ENCODE assay signal across 1 cellular context in the genomic region with DNA sequence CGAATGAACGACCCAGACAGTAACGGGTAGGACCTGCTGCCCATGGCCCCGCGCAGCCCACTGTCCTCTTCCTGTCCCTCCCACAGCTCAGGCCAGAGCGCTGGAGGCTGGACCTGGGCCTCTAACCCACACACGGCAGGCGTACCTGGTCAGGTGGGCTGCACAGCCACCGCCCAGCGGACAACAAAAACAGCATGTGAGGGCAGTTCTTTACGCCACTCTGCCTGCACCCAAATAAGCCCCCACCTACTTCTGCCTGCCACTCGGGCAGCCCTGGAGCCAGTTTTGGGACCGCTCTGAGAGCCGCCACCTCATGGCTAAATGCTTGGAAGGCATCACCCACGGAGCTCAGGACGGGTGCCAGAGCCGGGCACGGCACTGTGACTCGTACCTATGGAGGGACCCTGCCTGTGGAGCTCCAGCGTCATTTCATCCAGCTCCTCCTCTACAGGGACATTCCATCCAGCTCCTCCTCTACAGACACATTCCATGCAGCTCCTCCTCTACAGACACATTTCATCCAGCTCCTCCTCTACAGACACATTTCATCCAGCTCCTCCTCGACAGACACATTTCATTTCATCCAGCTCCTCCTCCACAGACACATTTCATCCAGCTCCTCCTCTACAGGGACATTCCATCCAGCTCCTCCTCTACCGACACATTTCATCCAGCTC.
TF ChIP-seq lines count a peak whose summit lies in the region.

No MANE protein-coding gene starts in this region.

TF ChIP-seq in GM23338, 12 proteins besides CTCF, POLR2A, EP300 and RAD21 (continued from another document):
- TF ChIP-seq, protein P1, sequence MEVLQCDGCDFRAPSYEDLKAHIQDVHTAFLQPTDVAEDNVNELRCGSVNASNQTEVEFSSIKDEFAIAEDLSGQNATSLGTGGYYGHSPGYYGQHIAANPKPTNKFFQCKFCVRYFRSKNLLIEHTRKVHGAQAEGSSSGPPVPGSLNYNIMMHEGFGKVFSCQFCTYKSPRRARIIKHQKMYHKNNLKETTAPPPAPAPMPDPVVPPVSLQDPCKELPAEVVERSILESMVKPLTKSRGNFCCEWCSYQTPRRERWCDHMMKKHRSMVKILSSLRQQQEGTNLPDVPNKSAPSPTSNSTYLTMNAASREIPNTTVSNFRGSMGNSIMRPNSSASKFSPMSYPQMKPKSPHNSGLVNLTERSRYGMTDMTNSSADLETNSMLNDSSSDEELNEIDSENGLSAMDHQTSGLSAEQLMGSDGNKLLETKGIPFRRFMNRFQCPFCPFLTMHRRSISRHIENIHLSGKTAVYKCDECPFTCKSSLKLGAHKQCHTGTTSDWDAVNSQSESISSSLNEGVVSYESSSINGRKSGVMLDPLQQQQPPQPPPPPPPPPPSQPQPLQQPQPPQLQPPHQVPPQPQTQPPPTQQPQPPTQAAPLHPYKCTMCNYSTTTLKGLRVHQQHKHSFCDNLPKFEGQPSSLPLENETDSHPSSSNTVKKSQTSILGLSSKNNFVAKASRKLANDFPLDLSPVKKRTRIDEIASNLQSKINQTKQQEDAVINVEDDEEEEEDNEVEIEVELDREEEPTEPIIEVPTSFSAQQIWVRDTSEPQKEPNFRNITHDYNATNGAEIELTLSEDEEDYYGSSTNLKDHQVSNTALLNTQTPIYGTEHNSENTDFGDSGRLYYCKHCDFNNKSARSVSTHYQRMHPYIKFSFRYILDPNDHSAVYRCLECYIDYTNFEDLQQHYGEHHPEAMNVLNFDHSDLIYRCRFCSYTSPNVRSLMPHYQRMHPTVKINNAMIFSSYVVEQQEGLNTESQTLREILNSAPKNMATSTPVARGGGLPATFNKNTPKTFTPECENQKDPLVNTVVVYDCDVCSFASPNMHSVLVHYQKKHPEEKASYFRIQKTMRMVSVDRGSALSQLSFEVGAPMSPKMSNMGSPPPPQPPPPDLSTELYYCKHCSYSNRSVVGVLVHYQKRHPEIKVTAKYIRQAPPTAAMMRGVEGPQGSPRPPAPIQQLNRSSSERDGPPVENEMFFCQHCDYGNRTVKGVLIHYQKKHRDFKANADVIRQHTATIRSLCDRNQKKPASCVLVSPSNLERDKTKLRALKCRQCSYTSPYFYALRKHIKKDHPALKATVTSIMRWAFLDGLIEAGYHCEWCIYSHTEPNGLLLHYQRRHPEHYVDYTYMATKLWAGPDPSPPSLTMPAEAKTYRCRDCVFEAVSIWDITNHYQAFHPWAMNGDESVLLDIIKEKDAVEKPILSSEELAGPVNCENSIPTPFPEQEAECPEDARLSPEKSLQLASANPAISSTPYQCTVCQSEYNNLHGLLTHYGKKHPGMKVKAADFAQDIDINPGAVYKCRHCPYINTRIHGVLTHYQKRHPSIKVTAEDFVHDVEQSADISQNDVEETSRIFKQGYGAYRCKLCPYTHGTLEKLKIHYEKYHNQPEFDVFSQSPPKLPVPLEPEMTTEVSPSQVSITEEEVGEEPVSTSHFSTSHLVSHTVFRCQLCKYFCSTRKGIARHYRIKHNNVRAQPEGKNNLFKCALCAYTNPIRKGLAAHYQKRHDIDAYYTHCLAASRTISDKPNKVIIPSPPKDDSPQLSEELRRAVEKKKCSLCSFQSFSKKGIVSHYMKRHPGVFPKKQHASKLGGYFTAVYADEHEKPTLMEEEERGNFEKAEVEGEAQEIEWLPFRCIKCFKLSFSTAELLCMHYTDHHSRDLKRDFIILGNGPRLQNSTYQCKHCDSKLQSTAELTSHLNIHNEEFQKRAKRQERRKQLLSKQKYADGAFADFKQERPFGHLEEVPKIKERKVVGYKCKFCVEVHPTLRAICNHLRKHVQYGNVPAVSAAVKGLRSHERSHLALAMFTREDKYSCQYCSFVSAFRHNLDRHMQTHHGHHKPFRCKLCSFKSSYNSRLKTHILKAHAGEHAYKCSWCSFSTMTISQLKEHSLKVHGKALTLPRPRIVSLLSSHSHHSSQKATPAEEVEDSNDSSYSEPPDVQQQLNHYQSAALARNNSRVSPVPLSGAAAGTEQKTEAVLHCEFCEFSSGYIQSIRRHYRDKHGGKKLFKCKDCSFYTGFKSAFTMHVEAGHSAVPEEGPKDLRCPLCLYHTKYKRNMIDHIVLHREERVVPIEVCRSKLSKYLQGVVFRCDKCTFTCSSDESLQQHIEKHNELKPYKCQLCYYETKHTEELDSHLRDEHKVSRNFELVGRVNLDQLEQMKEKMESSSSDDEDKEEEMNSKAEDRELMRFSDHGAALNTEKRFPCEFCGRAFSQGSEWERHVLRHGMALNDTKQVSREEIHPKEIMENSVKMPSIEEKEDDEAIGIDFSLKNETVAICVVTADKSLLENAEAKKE (CRISPR knock-in tag; IDR thresholded peaks at IDR 0.05) = no peak
TF ChIP-seq in GM23338: peak in this region for 0.
